ENCODE assay signal across 10 cellular contexts in the genomic region with DNA sequence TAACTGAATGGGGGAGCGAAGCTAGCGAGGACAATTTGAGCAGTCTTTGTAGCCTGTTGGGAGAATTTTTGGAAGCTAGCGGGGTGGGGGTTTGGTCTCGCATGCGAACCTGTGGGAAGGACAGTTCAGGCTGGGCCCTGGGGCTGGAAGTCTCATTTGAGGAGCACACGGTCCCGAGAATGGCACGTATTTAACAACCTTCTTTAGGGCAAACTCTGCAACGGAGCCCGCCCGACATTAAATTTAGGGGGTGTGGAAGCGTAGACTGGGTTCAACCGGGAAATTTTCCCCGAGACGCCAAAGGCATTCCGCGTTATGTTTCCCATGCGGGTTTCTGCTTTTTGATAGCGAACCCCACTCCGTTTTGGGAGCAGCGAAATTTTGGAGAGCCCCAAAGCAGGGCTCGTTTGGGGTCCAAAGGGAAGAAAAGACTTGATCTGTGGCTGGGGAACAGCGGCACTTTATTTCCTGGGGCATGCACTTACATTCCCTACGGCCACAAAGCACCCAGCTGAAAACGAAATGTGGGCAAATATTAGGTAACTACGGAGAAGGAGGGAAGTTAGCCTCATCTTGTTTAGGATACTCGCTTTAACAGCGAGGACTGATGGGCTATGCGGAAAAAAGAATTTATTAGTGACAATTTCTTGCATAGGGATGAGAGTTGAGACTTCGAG. TPM values are rescaled to one million over a fixed set of nuclear protein-coding genes. Genes with fewer than 3 reads are reported as not detected.
DNase-seq lines count a peak whose midpoint lies in the region; ATAC-seq, FAIRE-seq and TF ChIP-seq lines count a peak whose summit lies in the region.
"Had no signal": no experiment of that assay in that cellular context is flagged by ENCODE, and none has a peak within 500 bp of the region (broad histone marks: within the 10 kb centered on the region; RNA-seq: fewer than 3 reads in every experiment).

No MANE protein-coding gene starts in this region.

- peak overlapping the region; percentile 23 for H2AFZ ChIP-seq in smooth muscle cell (ENCODE audit: low read depth)

- H3K79me2 ChIP-seq in smooth muscle cell (ENCODE audit: low read depth): no peaks in the 10 kb centered on the region

- H3K4me2 ChIP-seq in smooth muscle cell: peak overlapping the region; percentile 80

- H3K27me3 ChIP-seq in MG63: peaks cover 56% of the 10 kb centered on the region
- H3K27me3 ChIP-seq in bronchial epithelial cell (ENCODE audit: control insufficient read depth, insufficient read depth, low read length): peaks cover 10% of the 10 kb centered on the region
- H3K27me3 ChIP-seq in smooth muscle cell (ENCODE audit: low read depth): peaks cover 89% of the 10 kb centered on the region

- H3K4me3 ChIP-seq in MG63: peak overlapping the region; percentile 45
- peak overlapping the region; percentile 46 for H3K4me3 ChIP-seq in bronchial epithelial cell (ENCODE audit: low read depth, low read length)
- peak overlapping the region; percentile 42 for H3K4me3 ChIP-seq in smooth muscle cell

- DNase-seq in MG63: peak; percentile 63
- no peak for DNase-seq in bronchial epithelial cell (ENCODE audit: low read depth)
- peak; percentile 35 for DNase-seq in kidney tubule cell (ENCODE audit: low spot score)
- DNase-seq in smooth muscle cell (lab: John Stamatoyannopoulos, UW; ENCODE audit: unreplicated experiment): no peak
- DNase-seq in medulla oblongata (ENCODE audit: extremely low spot score): no peak
- DNase-seq in SHP77 (lab: John Stamatoyannopoulos, UW): no peak
- no peak for DNase-seq in UCSD-AML1 (lab: John Stamatoyannopoulos, UW; ENCODE audit: unreplicated experiment)
- DNase-seq: natural killer cell had no signal

- FAIRE-seq in bronchial epithelial cell (lab: Jason Lieb, UNC): no peak
- FAIRE-seq: colon had no signal

- H3K9ac ChIP-seq in smooth muscle cell (ENCODE audit: low read depth): no peak overlapping the region

- peaks cover 56% of the 10 kb centered on the region for H3K4me1 ChIP-seq in smooth muscle cell (ENCODE audit: low read depth)

- no peak for ATAC-seq in HG02588 (IDR thresholded peaks at IDR 0.05; ENCODE audit: unreplicated experiment)
- ATAC-seq: natural killer cell had no signal

- H3K27ac ChIP-seq in smooth muscle cell (ENCODE audit: low read depth): no peak overlapping the region

- no peaks in the 10 kb centered on the region for H3F3A ChIP-seq in smooth muscle cell (ENCODE audit: low read depth)

- no peaks in the 10 kb centered on the region for H4K20me1 ChIP-seq in smooth muscle cell (ENCODE audit: low read depth)

- no peaks in the 10 kb centered on the region for H3K9me3 ChIP-seq in MG63
- H3K9me3 ChIP-seq in smooth muscle cell (replicated peaks; ENCODE audit: low read depth): no peaks in the 10 kb centered on the region

- TF ChIP-seq CTCF in bronchial epithelial cell (IDR thresholded peaks at IDR 0.05; ENCODE audit: insufficient read depth, low read length, severe bottlenecking): no peak
- no peak for TF ChIP-seq CTCF in smooth muscle cell (IDR thresholded peaks at IDR 0.05; ENCODE audit: borderline replicate concordance, insufficient read depth, poor library complexity, severe bottlenecking)

- whole genome bisulfite sequencing in smooth muscle cell (ENCODE audit: low lambda C conversion rate): 2% methylated on average over 30 of the region's 30 CpGs

- H3K36me3 ChIP-seq in MG63 (no peaks in the 10 kb centered on the region), bronchial epithelial cell (ENCODE audit: control insufficient read depth, insufficient read depth, low read length) (no peaks in the 10 kb centered on the region), smooth muscle cell (ENCODE audit: low read depth) (no peaks in the 10 kb centered on the region)

RNA-seq across cellular contexts. Expression of a gene that starts 35.3 kb away (rescaled TPM):
- total RNA-seq in MG63 (2014; rRNA removed; shearing (Covaris generic); ENCODE audit: low replicate concordance): 47.3 and 62.1 TPM in 2 replicates
- total RNA-seq in bronchial epithelial cell: 11.6 and 11.9 TPM in 2 replicates
- 1.7 and 2.3 TPM in 2 replicates for total RNA-seq in smooth muscle cell
- polyA plus RNA-seq in smooth muscle cell: 0.58 and 0.93 TPM in 2 replicates

Comparison
In these comparisons a context has a peak if more than half of its experiments do, and no peak if none do; other contexts are left out.
1. DNase-seq: peak in MG63 (single experiment) and kidney tubule cell (single experiment); none in bronchial epithelial cell (single experiment), smooth muscle cell (single experiment), medulla oblongata (single experiment), SHP77 (0 of 2) and UCSD-AML1 (single experiment).
2. Peak in every context shown above with its lines, with median percentiles within 50 percentile points of each other: H3K4me3 ChIP-seq.